ENCODE assay signal across 8 cellular contexts in the genomic region with DNA sequence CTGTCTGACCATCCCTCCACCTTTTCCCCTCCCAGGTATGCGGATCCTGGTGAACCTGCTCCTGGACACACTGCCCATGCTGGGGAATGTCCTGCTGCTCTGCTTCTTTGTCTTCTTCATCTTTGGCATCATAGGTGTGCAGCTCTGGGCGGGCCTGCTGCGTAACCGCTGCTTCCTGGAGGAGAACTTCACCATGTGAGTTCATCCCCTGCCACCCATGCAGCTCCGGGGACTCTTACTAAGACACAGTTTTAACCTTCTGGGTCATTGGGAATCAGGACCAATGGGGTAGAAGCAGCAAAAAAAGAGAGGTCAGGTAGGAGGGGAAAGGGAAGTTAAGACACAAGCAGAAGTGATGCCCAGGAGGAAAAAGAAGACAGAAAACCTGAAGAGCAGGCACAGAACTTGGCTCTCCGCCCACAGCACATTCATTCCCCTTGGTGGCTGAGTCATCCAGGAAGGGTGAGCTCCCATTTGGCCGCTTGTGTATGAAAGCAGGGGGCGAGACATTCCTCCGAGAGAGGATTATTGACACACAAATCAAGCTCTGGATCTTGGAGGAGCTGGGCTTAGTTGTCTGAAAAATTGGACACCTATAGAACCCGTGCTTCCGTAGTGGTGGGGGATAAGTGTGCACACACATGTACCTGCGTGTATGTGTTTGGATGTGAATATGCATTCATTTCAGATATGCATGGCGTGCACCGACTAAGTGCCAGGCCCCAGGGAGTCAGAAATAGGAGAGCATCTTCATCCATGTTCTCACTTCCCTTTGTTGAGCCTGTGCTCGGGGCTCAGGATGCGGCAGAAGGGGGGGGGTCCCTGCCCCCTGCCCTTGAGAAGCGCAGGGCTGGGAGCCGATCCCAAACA.
A peak's percentile ranks its signal among the peaks of the same experiment; 100 is the strongest.
DNase-seq lines count a peak whose midpoint lies in the region; ATAC-seq and TF ChIP-seq lines count a peak whose summit lies in the region.

No MANE protein-coding gene starts in this region.

- TF ChIP-seq CTCF in spleen (IDR thresholded peaks at IDR 0.05 in 8 of 11, conservative IDR thresholded peaks at IDR 0.05 in 3 of 11): no peak

- H3K9me3 ChIP-seq in NT2/D1 (ENCODE audit: insufficient read depth, low read length): peaks cover 28% of the 10 kb centered on the region
- H3K9me3 ChIP-seq in spleen: peaks cover 0 to 8% (median under 1%) of the 10 kb centered on the region in 8 donors

- peaks cover 6% of the 10 kb centered on the region for H3K9me3 Mint-ChIP-seq in activated CD4-positive, alpha-beta memory T cell treated with anti-CD3 and anti-CD28 coated beads for 36 hours
- no peaks in the 10 kb centered on the region for H3K9me3 Mint-ChIP-seq in activated CD4-positive, alpha-beta memory T cell treated with anti-CD3 and anti-CD28 coated beads, Interleukin-2, amount 10 ng/mL, durations not matched to agents 7 days and 5 days

- WGBS in spleen, 5 donors: 67 to 75% (median 69%) methylated on average over 18 of the region's 18 CpGs

- no peak overlapping the region for H3K27ac Mint-ChIP-seq in activated CD4-positive, alpha-beta memory T cell treated with anti-CD3 and anti-CD28 coated beads for 36 hours
- H3K27ac Mint-ChIP-seq in activated CD4-positive, alpha-beta memory T cell treated with anti-CD3 and anti-CD28 coated beads, Interleukin-2, amount 10 ng/mL, durations not matched to agents 7 days and 5 days: no peak overlapping the region

- H3K9ac ChIP-seq in NT2/D1 (ENCODE audit: insufficient read length, low read depth): peak overlapping the region; percentile 51

- peaks cover 22% of the 10 kb centered on the region for H3K4me1 ChIP-seq in NT2/D1 (ENCODE audit: insufficient read depth, insufficient read length)
- H3K4me1 ChIP-seq in spleen: no peaks in the 10 kb centered on the region

- no peak overlapping the region for H3K4me3 ChIP-seq in NT2/D1 (ENCODE audit: insufficient read length, low read depth)
- no peak overlapping the region for H3K4me3 ChIP-seq in spleen

- no peak overlapping the region for H3K4me3 Mint-ChIP-seq in activated CD4-positive, alpha-beta memory T cell treated with anti-CD3 and anti-CD28 coated beads for 36 hours
- no peak overlapping the region for H3K4me3 Mint-ChIP-seq in activated CD4-positive, alpha-beta memory T cell treated with anti-CD3 and anti-CD28 coated beads, Interleukin-2, amount 10 ng/mL, durations not matched to agents 7 days and 5 days

- H3K36me3 Mint-ChIP-seq in activated CD4-positive, alpha-beta memory T cell treated with anti-CD3 and anti-CD28 coated beads for 36 hours: no peaks in the 10 kb centered on the region
- H3K36me3 Mint-ChIP-seq in activated CD4-positive, alpha-beta memory T cell treated with anti-CD3 and anti-CD28 coated beads, Interleukin-2, amount 10 ng/mL, durations not matched to agents 7 days and 5 days (ENCODE audit: low read depth): no peaks in the 10 kb centered on the region

- no peaks in the 10 kb centered on the region for H3K27me3 Mint-ChIP-seq in activated CD4-positive, alpha-beta memory T cell treated with anti-CD3 and anti-CD28 coated beads for 36 hours
- peaks cover 8% of the 10 kb centered on the region for H3K27me3 Mint-ChIP-seq in activated CD4-positive, alpha-beta memory T cell treated with anti-CD3 and anti-CD28 coated beads, Interleukin-2, amount 10 ng/mL, durations not matched to agents 7 days and 5 days

- H3K27ac ChIP-seq in spleen: no peak overlapping the region

- TF ChIP-seq POLR2A in erythroblast (IDR thresholded peaks at IDR 0.05; ENCODE audit: low read length) (no peak), spleen (IDR thresholded peaks at IDR 0.05) (no peak)

- ATAC-seq in HG03457 (IDR thresholded peaks at IDR 0.05; ENCODE audit: unreplicated experiment): no peak

- H3K27me3 ChIP-seq in NT2/D1 (ENCODE audit: insufficient read depth, insufficient read length) (no peaks in the 10 kb centered on the region), spleen (replicated peaks in 1 of 7) (peaks cover 0 to 13% (median 0%) of the 10 kb centered on the region in 7 donors)

- intact Hi-C loops in activated CD4-positive, alpha-beta memory T cell treated with anti-CD3 and anti-CD28 coated beads for 36 hours (cut with micrococcal nuclease): no loop called here
- intact Hi-C loops in spleen (cut with DNase I; ENCODE audit: low total_unique reads): no loop called here

- POLR2A ChIA-PET in activated CD4-positive, alpha-beta memory T cell treated with anti-CD3 and anti-CD28 coated beads for 36 hours (lab: Charles Lee): no interaction called here
- POLR2A ChIA-PET in activated CD4-positive, alpha-beta memory T cell treated with anti-CD3 and anti-CD28 coated beads, Interleukin-2, amount 10 ng/mL, durations not matched to agents 7 days and 5 days (lab: Charles Lee): no interaction called here

- CTCF ChIA-PET in activated CD4-positive, alpha-beta memory T cell treated with anti-CD3 and anti-CD28 coated beads for 36 hours (lab: Charles Lee): interaction anchor here (1.2 kb wide), 1 partner anchor 389 kb away, joined by 3 read pairs; no protein-coding TSS in a partner anchor
- CTCF ChIA-PET in activated CD4-positive, alpha-beta memory T cell treated with anti-CD3 and anti-CD28 coated beads, Interleukin-2, amount 10 ng/mL, durations not matched to agents 7 days and 5 days (lab: Charles Lee): no interaction called here

- peaks cover 13% of the 10 kb centered on the region for H3K4me1 Mint-ChIP-seq in activated CD4-positive, alpha-beta memory T cell treated with anti-CD3 and anti-CD28 coated beads for 36 hours (ENCODE audit: low read depth)
- peaks cover 13% of the 10 kb centered on the region for H3K4me1 Mint-ChIP-seq in activated CD4-positive, alpha-beta memory T cell treated with anti-CD3 and anti-CD28 coated beads, Interleukin-2, amount 10 ng/mL, durations not matched to agents 7 days and 5 days

- in situ Hi-C loops in G401 (cut with HindIII; ENCODE audit: low sequenced_read_pairs): no loop called here

- H3K36me3 ChIP-seq in NT2/D1 (ENCODE audit: insufficient read depth, insufficient read length, low read length) (no peaks in the 10 kb centered on the region), spleen (no peaks in the 10 kb centered on the region)

- DNase-seq in activated CD4-positive, alpha-beta memory T cell treated with anti-CD3 and anti-CD28 coated beads for 36 hours: peak; percentile 73
- no peak for DNase-seq in activated CD4-positive, alpha-beta memory T cell treated with anti-CD3 and anti-CD28 coated beads, Interleukin-2, amount 10 ng/mL, durations not matched to agents 7 days and 5 days
- DNase-seq in NT2/D1 (ENCODE audit: low read depth, low spot score) (peak; percentile 23), erythroblast (lab: John Stamatoyannopoulos, UW) (peak; percentile 84 to 92), spleen (no peak), G401 (ENCODE audit: low spot score) (no peak)
- DNase-seq in stimulated activated CD8-positive, alpha-beta memory T cell treated with anti-CD3 and anti-CD28 coated beads, Interleukin-4, amount 100 ng/mL, for 48 hours: peak; percentile 65

Comparison
In these comparisons a context has a peak if more than half of its experiments do, and no peak if none do; other contexts are left out.
1. DNase-seq: peak in activated CD4-positive, alpha-beta memory T cell treated with anti-CD3 and anti-CD28 coated beads for 36 hours (single experiment), NT2/D1 (single experiment), erythroblast (2 of 2) and stimulated activated CD8-positive, alpha-beta memory T cell treated with anti-CD3 and anti-CD28 coated beads, Interleukin-4, amount 100 ng/mL, for 48 hours (single experiment); none in activated CD4-positive, alpha-beta memory T cell treated with anti-CD3 and anti-CD28 coated beads, Interleukin-2, amount 10 ng/mL, durations not matched to agents 7 days and 5 days (single experiment), spleen (single experiment) and G401 (single experiment).